8 cellular contexts compared by ENCODE assay signal in genomic region chr2:85648619-85649018, GRCh38. TPM values are rescaled to one million over a fixed set of nuclear protein-coding genes. Genes with fewer than 3 reads are reported as not detected.
DNase-seq lines count a peak whose midpoint lies in the region; ATAC-seq and TF ChIP-seq lines count a peak whose summit lies in the region.

No MANE protein-coding gene starts in this region.

- no peak overlapping the region for H3K4me3 ChIP-seq in GM06990 (replicated peaks; ENCODE audit: low read depth, low read length)
- H3K4me3 ChIP-seq in Panc1 (ENCODE audit: low read depth in 2 of 2, low read length in 2 of 2): no peak overlapping the region
- H3K4me3 ChIP-seq in epithelial cell of proximal tubule (ENCODE audit: low read depth, low read length): no peak overlapping the region
- no peak overlapping the region for H3K4me3 ChIP-seq in stomach

- no TSS peak for BruUV-seq in Panc1 (replicated peaks; lab: Mats Ljungman, UMichigan)

- H3K27ac ChIP-seq in Panc1 (ENCODE audit: low read length): no peak overlapping the region
- peak overlapping the region in 3 of 5 donors; percentile 13 to 53 (median 48) for H3K27ac ChIP-seq in stomach

- TF ChIP-seq POLR2A in stomach (IDR thresholded peaks at IDR 0.05): no peak

- POLR2A ChIA-PET in Panc1 (lab: Charles Lee): no interaction called here

- no peaks in the 10 kb centered on the region for H3K9me3 ChIP-seq in Panc1 (ENCODE audit: control insufficient read depth, insufficient read depth, low read depth, low read length)
- no peaks in the 10 kb centered on the region for H3K9me3 ChIP-seq in stomach

- no peak overlapping the region for H3K27ac Mint-ChIP-seq in activated T-helper 2 cell treated with anti-CD3 and anti-CD28 coated beads, Interferon-gamma antibody, Interleukin-2, Interleukin-4, amounts not matched to agents 10 μg/mL and 5 μg/mL and 100 μg/mL, durations not matched to agents 14 hours and 24 hours and 36 hours

- intact Hi-C loops in Panc1 (cut with micrococcal nuclease; ENCODE audit: unreplicated experiment): no loop called here
- intact Hi-C loops in stomach (cut with DNase I; ENCODE audit: low total_unique reads): no loop called here
- intact Hi-C loops in activated T-helper 2 cell treated with anti-CD3 and anti-CD28 coated beads, Interferon-gamma antibody, Interleukin-2, Interleukin-4, amounts not matched to agents 10 μg/mL and 5 μg/mL and 100 μg/mL, durations not matched to agents 14 hours and 24 hours and 36 hours (cut with micrococcal nuclease): no loop called here

- CTCF ChIA-PET in Panc1 (lab: Charles Lee): interaction anchor here (0.6 kb wide), 2 partner anchors 8 to 34 kb away, joined by 3 read pairs; no protein-coding TSS in a partner anchor

- peak; percentile 63 for ATAC-seq in Panc1
- ATAC-seq in GM18517 (IDR thresholded peaks at IDR 0.05; ENCODE audit: unreplicated experiment): no peak
- ATAC-seq in HG02852 (IDR thresholded peaks at IDR 0.05; ENCODE audit: unreplicated experiment): no peak

- 52 to 69% (median 58%) methylated on average over 2 of the region's 2 CpGs for WGBS in stomach, 5 donors

- H3K4me1 Mint-ChIP-seq in activated T-helper 2 cell treated with anti-CD3 and anti-CD28 coated beads, Interferon-gamma antibody, Interleukin-2, Interleukin-4, amounts not matched to agents 10 μg/mL and 5 μg/mL and 100 μg/mL, durations not matched to agents 14 hours and 24 hours and 36 hours (ENCODE audit: low read depth): no peaks in the 10 kb centered on the region

- H3K36me3 Mint-ChIP-seq in activated T-helper 2 cell treated with anti-CD3 and anti-CD28 coated beads, Interferon-gamma antibody, Interleukin-2, Interleukin-4, amounts not matched to agents 10 μg/mL and 5 μg/mL and 100 μg/mL, durations not matched to agents 14 hours and 24 hours and 36 hours (ENCODE audit: low read depth): peaks cover 75% of the 10 kb centered on the region

- TF ChIP-seq EP300 in stomach (IDR thresholded peaks at IDR 0.05): no peak

- H3K36me3 ChIP-seq in GM06990 (ENCODE audit: control insufficient read depth, insufficient read depth, low read length) (peaks cover 32% of the 10 kb centered on the region), Panc1 (ENCODE audit: control insufficient read depth, insufficient read depth, low read length) (peaks cover 37% of the 10 kb centered on the region), stomach (peaks cover 64 to 100% (median 100%) of the 10 kb centered on the region in 4 donors)

- in situ Hi-C loops in Panc1 (cut with HindIII; ENCODE audit: low pct_unique_long_range_greater_than_20kb, low sequenced_read_pairs): no loop called here

- H3K27me3 ChIP-seq in GM06990 (replicated peaks; ENCODE audit: control insufficient read depth, insufficient read depth, low read length) (no peaks in the 10 kb centered on the region), Panc1 (ENCODE audit: control insufficient read depth, insufficient read depth, low read length) (no peaks in the 10 kb centered on the region), stomach (no peaks in the 10 kb centered on the region)

- H3K27me3 Mint-ChIP-seq in activated T-helper 2 cell treated with anti-CD3 and anti-CD28 coated beads, Interferon-gamma antibody, Interleukin-2, Interleukin-4, amounts not matched to agents 10 μg/mL and 5 μg/mL and 100 μg/mL, durations not matched to agents 14 hours and 24 hours and 36 hours (ENCODE audit: low read depth): no peaks in the 10 kb centered on the region

- H3K9me3 Mint-ChIP-seq in activated T-helper 2 cell treated with anti-CD3 and anti-CD28 coated beads, Interferon-gamma antibody, Interleukin-2, Interleukin-4, amounts not matched to agents 10 μg/mL and 5 μg/mL and 100 μg/mL, durations not matched to agents 14 hours and 24 hours and 36 hours: no peaks in the 10 kb centered on the region

- TF ChIP-seq CTCF in GM06990 (IDR thresholded peaks at IDR 0.05; ENCODE audit: insufficient read depth, low read length, poor library complexity, severe bottlenecking): peak; percentile 48
- TF ChIP-seq CTCF in Panc1 (IDR thresholded peaks at IDR 0.05): no peak; the same call in 1 of the 2 replicates
- TF ChIP-seq CTCF in epithelial cell of proximal tubule (conservative IDR thresholded peaks at IDR 0.05; ENCODE audit: low read depth, low read length): peak; percentile 73
- peak in 2 of 7 experiments; percentile 10 to 17 for TF ChIP-seq CTCF in stomach (IDR thresholded peaks at IDR 0.05)

- H3K4me3 Mint-ChIP-seq in activated T-helper 2 cell treated with anti-CD3 and anti-CD28 coated beads, Interferon-gamma antibody, Interleukin-2, Interleukin-4, amounts not matched to agents 10 μg/mL and 5 μg/mL and 100 μg/mL, durations not matched to agents 14 hours and 24 hours and 36 hours (ENCODE audit: low read depth): no peak overlapping the region

- DNase-seq in A172 (ENCODE audit: low spot score): peak; percentile 57
- DNase-seq in GM06990 (ENCODE audit: extremely low read depth, insufficient read length): no peak
- DNase-seq in Panc1 (ENCODE audit: low read depth, low spot score): no peak
- no peak for DNase-seq in epithelial cell of proximal tubule (ENCODE audit: low read depth)
- no peak for DNase-seq in stomach
- DNase-seq in activated T-helper 2 cell treated with anti-CD3 and anti-CD28 coated beads, Interferon-gamma antibody, Interleukin-2, Interleukin-4, amounts not matched to agents 10 μg/mL and 5 μg/mL and 100 μg/mL, durations not matched to agents 14 hours and 24 hours and 36 hours (ENCODE audit: low spot score): no peak

- no peaks in the 10 kb centered on the region for H3K4me1 ChIP-seq in Panc1 (ENCODE audit: control insufficient read depth, insufficient read depth, low read length)
- H3K4me1 ChIP-seq in stomach: no peaks in the 10 kb centered on the region

RNA-seq across cellular contexts. Expression of gene SFTPB, which starts 19.4 kb away (rescaled TPM):
- not detected in 2 replicates for total RNA-seq in A172 (2014; rRNA removed; shearing (Covaris generic))
- 5.6 TPM for total RNA-seq in Panc1 (2021; ENCODE audit: unreplicated experiment)
- polyA plus RNA-seq in Panc1 (2012; ENCODE audit: insufficient read length): not detected
- not detected in 2 replicates for total RNA-seq in epithelial cell of proximal tubule
- total RNA-seq in stomach: 1,000 to 10,000 TPM in 1 of 5 donors, 10 to 100 TPM in 1, 1 to 10 TPM in 1, under 1 TPM in 1, not detected in 1; 0.14 to 4,040 (median 7.4) TPM
- polyA plus RNA-seq in stomach: 10 to 100 TPM in 1 of 3 donors, 1 to 10 TPM in 1, under 1 TPM in 1; 0.44 to 10.8 (median 1.8) TPM
- total RNA-seq in activated T-helper 2 cell treated with anti-CD3 and anti-CD28 coated beads, Interferon-gamma antibody, Interleukin-2, Interleukin-4, amounts not matched to agents 10 μg/mL and 5 μg/mL and 100 μg/mL, durations not matched to agents 14 hours and 24 hours and 36 hours: not detected in 2 replicates

RNA-seq across cellular contexts. Expression of gene USP39, which starts 32.6 kb away (rescaled TPM):
- 106 and 136 TPM in 2 replicates for total RNA-seq in A172 (2014; rRNA removed; shearing (Covaris generic))
- total RNA-seq in Panc1 (2021; ENCODE audit: unreplicated experiment) (78.6 TPM), epithelial cell of proximal tubule (89.3 and 97.4 TPM in 2 replicates), stomach (100 to 1,000 TPM in 2 of 5 donors, 10 to 100 TPM in 3; 17.5 to 454 (median 51.0) TPM)
- 82.2 TPM for polyA plus RNA-seq in Panc1 (2012; ENCODE audit: insufficient read length)
- polyA plus RNA-seq in stomach: 10 to 100 TPM; 30.9 to 38.6 (median 37.5) TPM
- total RNA-seq in activated T-helper 2 cell treated with anti-CD3 and anti-CD28 coated beads, Interferon-gamma antibody, Interleukin-2, Interleukin-4, amounts not matched to agents 10 μg/mL and 5 μg/mL and 100 μg/mL, durations not matched to agents 14 hours and 24 hours and 36 hours: 84.1 and 90.1 TPM in 2 replicates

RNA-seq across cellular contexts. Expression of gene C2orf68, which starts 36.8 kb away (rescaled TPM):
- 26.7 and 27.2 TPM in 2 replicates for total RNA-seq in A172 (2014; rRNA removed; shearing (Covaris generic))
- total RNA-seq in Panc1 (2021; ENCODE audit: unreplicated experiment) (23.7 TPM), epithelial cell of proximal tubule (9.9 and 16.5 TPM in 2 replicates), stomach (10 to 100 TPM; 12.7 to 40.8 (median 19.7) TPM)
- polyA plus RNA-seq in Panc1 (2012; ENCODE audit: insufficient read length): 29.2 TPM
- polyA plus RNA-seq in stomach: 10 to 100 TPM; 19.9 to 22.5 (median 20.5) TPM
- 34.7 and 35.6 TPM in 2 replicates for total RNA-seq in activated T-helper 2 cell treated with anti-CD3 and anti-CD28 coated beads, Interferon-gamma antibody, Interleukin-2, Interleukin-4, amounts not matched to agents 10 μg/mL and 5 μg/mL and 100 μg/mL, durations not matched to agents 14 hours and 24 hours and 36 hours

RNA-seq across cellular contexts. Expression of gene GNLY, which starts 45.5 kb away (rescaled TPM):
- not detected in 2 replicates for total RNA-seq in A172 (2014; rRNA removed; shearing (Covaris generic))
- total RNA-seq in Panc1 (2021; ENCODE audit: unreplicated experiment) (not detected), epithelial cell of proximal tubule (not detected in 2 replicates), stomach (1 to 10 TPM in 1 of 5 donors, under 1 TPM in 1, not detected in 3; 0.72 to 5.8 TPM)
- not detected for polyA plus RNA-seq in Panc1 (2012; ENCODE audit: insufficient read length)
- polyA plus RNA-seq in stomach: 1 to 10 TPM; 1.1 to 2.4 (median 1.7) TPM
- 21.9 and 23.5 TPM in 2 replicates for total RNA-seq in activated T-helper 2 cell treated with anti-CD3 and anti-CD28 coated beads, Interferon-gamma antibody, Interleukin-2, Interleukin-4, amounts not matched to agents 10 μg/mL and 5 μg/mL and 100 μg/mL, durations not matched to agents 14 hours and 24 hours and 36 hours

RNA-seq across cellular contexts. Expression of gene TMEM150A, which starts 46.1 kb away (rescaled TPM):
- 9.8 and 11.7 TPM in 2 replicates for total RNA-seq in A172 (2014; rRNA removed; shearing (Covaris generic))
- total RNA-seq in Panc1 (2021; ENCODE audit: unreplicated experiment): 30.4 TPM
- polyA plus RNA-seq in Panc1 (2012; ENCODE audit: insufficient read length): 46.2 TPM
- total RNA-seq in epithelial cell of proximal tubule: 4.8 and 7.4 TPM in 2 replicates
- total RNA-seq in stomach: 10 to 100 TPM in 3 of 5 donors, 1 to 10 TPM in 1, not detected in 1; 5.0 to 62.4 (median 24.9) TPM
- 10 to 100 TPM; 15.9 to 27.8 (median 21.3) TPM for polyA plus RNA-seq in stomach
- 6.5 and 7.0 TPM in 2 replicates for total RNA-seq in activated T-helper 2 cell treated with anti-CD3 and anti-CD28 coated beads, Interferon-gamma antibody, Interleukin-2, Interleukin-4, amounts not matched to agents 10 μg/mL and 5 μg/mL and 100 μg/mL, durations not matched to agents 14 hours and 24 hours and 36 hours
